Comparison of ENCODE assay signal across 1 cellular context in the genomic region with DNA sequence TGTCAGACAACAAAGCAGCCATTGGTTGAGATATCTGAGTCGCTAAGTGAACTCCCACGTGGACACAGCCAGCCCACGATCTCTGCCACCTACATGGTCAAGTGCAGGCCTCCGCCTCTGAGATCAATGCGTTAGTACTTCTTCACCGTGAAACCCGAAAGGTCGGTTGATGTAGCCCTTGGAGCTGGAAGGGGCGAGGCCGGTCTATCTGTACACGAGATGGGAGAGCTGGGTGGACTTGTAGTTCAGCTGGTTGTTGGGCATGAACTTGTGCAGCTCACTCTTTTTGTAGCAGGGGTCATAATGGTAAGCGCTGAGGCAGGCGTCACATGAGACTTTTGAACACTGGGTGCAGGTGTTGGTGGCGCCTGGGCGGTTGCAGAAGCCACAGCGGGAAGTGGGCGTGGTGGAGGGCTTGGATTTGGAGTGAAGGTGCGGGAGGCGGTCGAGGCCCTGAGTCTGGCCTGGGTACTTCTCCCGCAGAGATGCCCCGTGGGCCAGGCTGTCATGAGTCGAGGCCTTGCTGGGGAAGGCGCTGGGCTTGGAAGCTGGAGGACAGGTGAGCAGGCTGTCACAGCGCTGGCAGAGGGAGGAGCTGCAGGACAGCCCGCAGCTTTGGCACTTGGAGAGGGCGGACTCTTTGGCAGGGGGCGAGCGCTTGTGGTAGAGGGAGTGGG.
TF ChIP-seq lines count a peak whose summit lies in the region.

No MANE protein-coding gene starts in this region.

TF ChIP-seq in GM23338, 12 proteins besides CTCF, POLR2A, EP300 and RAD21:
- TF ChIP-seq EZH2 (IDR thresholded peaks at IDR 0.05; ENCODE audit: low read depth, unreplicated experiment): no peak
- TF ChIP-seq, protein P1, sequence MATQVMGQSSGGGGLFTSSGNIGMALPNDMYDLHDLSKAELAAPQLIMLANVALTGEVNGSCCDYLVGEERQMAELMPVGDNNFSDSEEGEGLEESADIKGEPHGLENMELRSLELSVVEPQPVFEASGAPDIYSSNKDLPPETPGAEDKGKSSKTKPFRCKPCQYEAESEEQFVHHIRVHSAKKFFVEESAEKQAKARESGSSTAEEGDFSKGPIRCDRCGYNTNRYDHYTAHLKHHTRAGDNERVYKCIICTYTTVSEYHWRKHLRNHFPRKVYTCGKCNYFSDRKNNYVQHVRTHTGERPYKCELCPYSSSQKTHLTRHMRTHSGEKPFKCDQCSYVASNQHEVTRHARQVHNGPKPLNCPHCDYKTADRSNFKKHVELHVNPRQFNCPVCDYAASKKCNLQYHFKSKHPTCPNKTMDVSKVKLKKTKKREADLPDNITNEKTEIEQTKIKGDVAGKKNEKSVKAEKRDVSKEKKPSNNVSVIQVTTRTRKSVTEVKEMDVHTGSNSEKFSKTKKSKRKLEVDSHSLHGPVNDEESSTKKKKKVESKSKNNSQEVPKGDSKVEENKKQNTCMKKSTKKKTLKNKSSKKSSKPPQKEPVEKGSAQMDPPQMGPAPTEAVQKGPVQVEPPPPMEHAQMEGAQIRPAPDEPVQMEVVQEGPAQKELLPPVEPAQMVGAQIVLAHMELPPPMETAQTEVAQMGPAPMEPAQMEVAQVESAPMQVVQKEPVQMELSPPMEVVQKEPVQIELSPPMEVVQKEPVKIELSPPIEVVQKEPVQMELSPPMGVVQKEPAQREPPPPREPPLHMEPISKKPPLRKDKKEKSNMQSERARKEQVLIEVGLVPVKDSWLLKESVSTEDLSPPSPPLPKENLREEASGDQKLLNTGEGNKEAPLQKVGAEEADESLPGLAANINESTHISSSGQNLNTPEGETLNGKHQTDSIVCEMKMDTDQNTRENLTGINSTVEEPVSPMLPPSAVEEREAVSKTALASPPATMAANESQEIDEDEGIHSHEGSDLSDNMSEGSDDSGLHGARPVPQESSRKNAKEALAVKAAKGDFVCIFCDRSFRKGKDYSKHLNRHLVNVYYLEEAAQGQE (IDR thresholded peaks at IDR 0.05; ENCODE audit: unreplicated experiment): no peak
